Comparison of ENCODE assay signal across 8 cellular contexts in genomic region chr2:231613054-231613654, GRCh38. TPM values are rescaled to one million over a fixed set of nuclear protein-coding genes. Genes with fewer than 3 reads are reported as not detected.
DNase-seq lines count a peak whose midpoint lies in the region; ATAC-seq and TF ChIP-seq lines count a peak whose summit lies in the region.

No MANE protein-coding gene starts in this region.

- peak overlapping the region; percentile 97 for H3K27ac Mint-ChIP-seq in activated CD4-positive, alpha-beta memory T cell treated with anti-CD3 and anti-CD28 coated beads for 36 hours

- H3K4me1 Mint-ChIP-seq in activated CD4-positive, alpha-beta memory T cell treated with anti-CD3 and anti-CD28 coated beads for 36 hours (ENCODE audit: low read depth): peaks cover 44% of the 10 kb centered on the region

- no peak for TF ChIP-seq EP300 in sigmoid colon (IDR thresholded peaks at IDR 0.05)

- DNase-seq in activated CD4-positive, alpha-beta memory T cell treated with anti-CD3 and anti-CD28 coated beads for 36 hours: no peak
- DNase-seq in heart right ventricle: peak; percentile 41 to 45
- peak; percentile 83 for DNase-seq in sigmoid colon
- DNase-seq in NCI-H1436 treated with DMSO at 0.1 percent for 48 hours (lab: John Stamatoyannopoulos, UW): no peak
- DNase-seq in NCI-H2227 treated with DMSO at 0.1 percent for 48 hours (lab: John Stamatoyannopoulos, UW): no peak

- H3K4me1 ChIP-seq in heart right ventricle: peaks cover 18 to 46% (median 35%) of the 10 kb centered on the region in 9 donors
- H3K4me1 ChIP-seq in sigmoid colon: peaks cover 0 to 57% (median 55%) of the 10 kb centered on the region in 4 donors

- WGBS in heart right ventricle, 2 donors: 33 to 39% methylated on average over 15 of the region's 15 CpGs
- WGBS in sigmoid colon, 2 donors: 8 to 19% methylated on average over 15 of the region's 15 CpGs

- TF ChIP-seq CTCF in heart right ventricle (IDR thresholded peaks at IDR 0.05) (no peak), sigmoid colon (IDR thresholded peaks at IDR 0.05) (no peak)

- H3K27me3 ChIP-seq in heart right ventricle (peaks cover 0 to 23% (median 0%) of the 10 kb centered on the region in 7 donors), sigmoid colon (no peaks in the 10 kb centered on the region)

- H3K4me3 ChIP-seq in GM08714 (ENCODE audit: low read length) (peak overlapping the region; percentile 18; the same call in 1 of the 2 replicates), heart right ventricle (peak overlapping the region in 9 of 10 donors; percentile 26 to 60 (median 55)), sigmoid colon (peak overlapping the region; percentile 25 to 51 (median 47))

- no peaks in the 10 kb centered on the region for H3K36me3 Mint-ChIP-seq in activated CD4-positive, alpha-beta memory T cell treated with anti-CD3 and anti-CD28 coated beads for 36 hours

- no peaks in the 10 kb centered on the region for H3K27me3 Mint-ChIP-seq in activated CD4-positive, alpha-beta memory T cell treated with anti-CD3 and anti-CD28 coated beads for 36 hours

- H3K36me3 ChIP-seq in heart right ventricle: no peaks in the 10 kb centered on the region
- no peaks in the 10 kb centered on the region for H3K36me3 ChIP-seq in sigmoid colon

- H3K4me3 Mint-ChIP-seq in activated CD4-positive, alpha-beta memory T cell treated with anti-CD3 and anti-CD28 coated beads for 36 hours: peak overlapping the region; percentile 74

- H3K9me3 ChIP-seq in heart right ventricle (no peaks in the 10 kb centered on the region), sigmoid colon (no peaks in the 10 kb centered on the region)

- POLR2A ChIA-PET in activated CD4-positive, alpha-beta memory T cell treated with anti-CD3 and anti-CD28 coated beads for 36 hours (lab: Charles Lee): interaction anchor here (0.8 to 5.3 kb wide), 16 partner anchors 8 to 173 kb away, joined by 3 to 98 read pairs (median 6); partner anchors contain the start of genes COPS7B, NCL and PTMA

- no peaks in the 10 kb centered on the region for H3K9me3 Mint-ChIP-seq in activated CD4-positive, alpha-beta memory T cell treated with anti-CD3 and anti-CD28 coated beads for 36 hours

- intact Hi-C loops in activated CD4-positive, alpha-beta memory T cell treated with anti-CD3 and anti-CD28 coated beads for 36 hours (cut with micrococcal nuclease): loop anchor here (5.0 kb wide), 1 partner anchor 556 kb away; the partner anchor contains the start of gene PSMD1
- intact Hi-C loops in heart right ventricle (cut with DNase I): loop anchor here (2.0 to 10.0 kb wide), 11 partner anchors 30 to 172 kb away; partner anchors contain the start of genes COPS7B (in 3 of the 10) and PDE6D (in 3 of the 10)
- intact Hi-C loops in sigmoid colon (cut with DNase I): loop anchor here (2.0 to 5.0 kb wide), 2 partner anchors 54 to 169 kb away; partner anchors contain the start of gene PDE6D

- H3K27ac ChIP-seq in heart right ventricle (peak overlapping the region; percentile 92 to 100 (median 98)), sigmoid colon (peak overlapping the region; percentile 97 to 98 (median 98))

- ATAC-seq in HG02973 (IDR thresholded peaks at IDR 0.05; ENCODE audit: unreplicated experiment): peak; percentile 15
- ATAC-seq in heart right ventricle: peak in 4 of 8 donors; percentile 1 to 22 (median 4)
- no peak for ATAC-seq in HG03039 (IDR thresholded peaks at IDR 0.05; ENCODE audit: unreplicated experiment)

- CTCF ChIA-PET in activated CD4-positive, alpha-beta memory T cell treated with anti-CD3 and anti-CD28 coated beads for 36 hours (lab: Charles Lee): interaction anchor here (0.5 to 8.5 kb wide), 14 partner anchors 9 to 1085 kb away, joined by 3 to 210 read pairs (median 4); partner anchors contain the start of genes COPS7B and PTMA

- TF ChIP-seq POLR2A in sigmoid colon (IDR thresholded peaks at IDR 0.05): no peak

RNA-seq across cellular contexts. Expression of gene TEX44, which starts 20.5 kb away (rescaled TPM):
- not detected for total RNA-seq in activated CD4-positive, alpha-beta memory T cell treated with anti-CD3 and anti-CD28 coated beads for 36 hours
- total RNA-seq in heart right ventricle (not detected), sigmoid colon (not detected)
- polyA plus RNA-seq in heart right ventricle (not detected), sigmoid colon (not detected)

Comparison
In these comparisons a context has a peak if more than half of its experiments do, and no peak if none do; other contexts are left out.
1. DNase-seq: peak in heart right ventricle (2 of 2) and sigmoid colon (single experiment); none in activated CD4-positive, alpha-beta memory T cell treated with anti-CD3 and anti-CD28 coated beads for 36 hours (single experiment), NCI-H1436 treated with DMSO at 0.1 percent for 48 hours (single experiment) and NCI-H2227 treated with DMSO at 0.1 percent for 48 hours (single experiment).
2. Peak in every context shown above with its lines, with median percentiles within 50 percentile points of each other: H3K4me3 ChIP-seq.